8 cellular contexts compared by ENCODE assay signal in the genomic region with DNA sequence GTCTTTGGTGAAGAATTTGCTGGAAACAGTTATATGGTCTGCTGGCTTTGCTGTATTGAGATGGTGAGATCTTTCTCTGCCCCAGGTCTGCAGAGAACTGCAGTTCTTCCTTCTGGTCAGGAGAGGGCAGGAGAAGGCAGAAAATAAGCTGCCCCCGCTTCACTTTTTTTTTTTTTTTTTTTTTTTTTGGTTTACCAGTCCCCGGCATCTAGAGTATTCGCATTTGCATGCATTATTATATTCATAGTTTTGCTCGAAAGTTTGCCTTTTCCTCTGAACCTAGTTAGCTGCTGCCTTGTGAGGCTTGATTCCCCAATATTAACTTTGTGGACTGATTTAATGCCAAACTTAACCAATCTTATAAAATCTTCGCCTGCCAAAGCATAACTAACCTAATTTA. TPM values are rescaled to one million over a fixed set of nuclear protein-coding genes. Genes with fewer than 3 reads are reported as not detected.
DNase-seq lines count a peak whose midpoint lies in the region; ATAC-seq lines count a peak whose summit lies in the region.

No MANE protein-coding gene starts in this region.

- ATAC-seq in activated T-cell treated with anti-CD3 and anti-CD28 coated beads, Interleukin-2, amount 50 U/mL, for 4 hours = peak; percentile 67 to 78
- ATAC-seq in GM21381 (IDR thresholded peaks at IDR 0.05; ENCODE audit: unreplicated experiment) = no peak
- ATAC-seq in GM21367 (IDR thresholded peaks at IDR 0.05; ENCODE audit: unreplicated experiment) = no peak

- no peaks in the 10 kb centered on the region for H3K36me3 Mint-ChIP-seq in activated T-cell treated with anti-CD3 and anti-CD28 coated beads, Interleukin-2, amount 50 U/mL, for 4 hours (ENCODE audit: insufficient read depth)

- peaks cover 14% of the 10 kb centered on the region for H3K27me3 Mint-ChIP-seq in activated T-cell treated with anti-CD3 and anti-CD28 coated beads, Interleukin-2, amount 50 U/mL, for 4 hours (ENCODE audit: low read depth)

- DNase-seq in DMS114 treated with DMSO at 0.1 percent for 48 hours (lab: John Stamatoyannopoulos, UW; ENCODE audit: unreplicated experiment) (peak; percentile 60), HCEC 1CT (peak; percentile 52), NCI-H524 treated with DMSO at 0.1 percent for 48 hours (lab: John Stamatoyannopoulos, UW) (peak; percentile 43), glomerular visceral epithelial cell (ENCODE audit: extremely low spot score) (peak; percentile 58), putamen (ENCODE audit: low spot score) (peak; percentile 44)
- no peak for DNase-seq in activated T-cell treated with anti-CD3 and anti-CD28 coated beads, Interleukin-2, amount 50 U/mL, for 4 hours

- peaks cover 4% of the 10 kb centered on the region for H3K9me3 Mint-ChIP-seq in activated T-cell treated with anti-CD3 and anti-CD28 coated beads, Interleukin-2, amount 50 U/mL, for 4 hours

- H3K4me1 Mint-ChIP-seq in activated T-cell treated with anti-CD3 and anti-CD28 coated beads, Interleukin-2, amount 50 U/mL, for 4 hours (ENCODE audit: low read depth) = no peaks in the 10 kb centered on the region

- H3K4me3 Mint-ChIP-seq in activated T-cell treated with anti-CD3 and anti-CD28 coated beads, Interleukin-2, amount 50 U/mL, for 4 hours = no peak overlapping the region

RNA-seq across cellular contexts. Expression of gene PARL, which starts 10.6 kb away (rescaled TPM):
- 100 to 1,000 TPM; 102 to 109 (median 105) TPM for total RNA-seq in activated T-cell treated with anti-CD3 and anti-CD28 coated beads, Interleukin-2, amount 50 U/mL, for 4 hours

Comparison
In these comparisons a context has a peak if more than half of its experiments do, and no peak if none do; other contexts are left out.
1. ATAC-seq: peak in activated T-cell treated with anti-CD3 and anti-CD28 coated beads, Interleukin-2, amount 50 U/mL, for 4 hours (2 of 2); none in GM21381 (single experiment) and GM21367 (single experiment).